8 cellular contexts compared by ENCODE assay signal in the genomic region with DNA sequence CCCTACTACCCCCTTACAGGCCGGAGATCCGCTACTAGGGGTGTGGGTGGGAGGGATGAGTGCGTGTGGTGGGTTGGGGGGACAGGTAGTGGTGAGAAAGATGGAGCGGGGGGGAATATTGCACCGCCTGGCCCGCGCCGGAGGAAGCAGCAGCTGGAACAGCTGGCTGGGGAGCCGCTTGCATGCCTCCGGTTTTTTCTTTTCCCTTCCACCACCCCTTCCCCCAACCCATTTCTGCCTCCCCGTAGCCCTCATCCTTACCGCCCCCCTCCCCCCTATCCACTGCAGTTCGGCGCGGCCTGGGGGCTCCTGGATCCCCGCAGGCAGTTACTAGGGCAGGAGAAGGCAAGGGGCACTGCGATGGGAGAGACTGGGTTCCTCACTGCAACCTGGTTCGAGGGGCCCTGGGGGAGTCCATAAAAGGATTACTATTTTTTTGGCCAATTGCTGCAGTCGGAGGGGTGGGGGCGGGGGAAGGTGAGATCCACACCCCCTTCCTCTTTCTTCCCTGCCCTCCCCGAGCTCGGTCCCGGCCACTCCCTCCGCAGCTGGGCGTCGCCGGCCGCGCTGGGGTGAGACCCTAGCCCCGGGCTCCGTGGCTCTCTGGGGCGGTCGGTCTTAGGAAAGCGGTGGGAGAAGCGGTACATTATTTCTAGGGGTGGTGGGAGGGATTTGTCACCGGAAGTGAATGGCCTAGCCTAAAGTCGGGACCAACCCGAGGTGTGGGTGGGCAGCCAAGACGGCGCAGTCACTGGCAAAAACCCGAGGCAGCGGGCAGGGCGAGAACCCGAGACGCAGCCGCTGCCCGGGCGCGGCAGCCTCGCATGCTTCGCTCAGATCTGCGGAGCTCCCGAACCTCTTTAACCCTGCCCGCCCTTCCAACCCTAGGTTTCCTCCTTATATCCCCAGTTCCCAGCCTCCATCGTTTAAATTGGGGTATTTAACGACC. TPM values are rescaled to one million over a fixed set of nuclear protein-coding genes. Genes with fewer than 3 reads are reported as not detected.
A peak's percentile ranks its signal among the peaks of the same experiment; 100 is the strongest.
DNase-seq lines count a peak whose midpoint lies in the region; ATAC-seq and TF ChIP-seq lines count a peak whose summit lies in the region.

No MANE protein-coding gene starts in this region.

- intact Hi-C loops in right lobe of liver (cut with DNase I) = loop anchor here in 1 of 2 donors (10.0 kb wide), 1 partner anchor 138 kb away; no protein-coding TSS in a partner anchor

- H4K20me1 ChIP-seq in BLaER1 = peaks cover 23% of the 10 kb centered on the region

- peak overlapping the region; percentile 87 for H3K9ac ChIP-seq in BLaER1

- TF ChIP-seq CTCF in right lobe of liver (IDR thresholded peaks at IDR 0.05) = no peak

- no peaks in the 10 kb centered on the region for H3K9me3 ChIP-seq in BLaER1
- no peaks in the 10 kb centered on the region for H3K9me3 ChIP-seq in right lobe of liver

- TF ChIP-seq POLR2A in right lobe of liver (IDR thresholded peaks at IDR 0.05) = peak; percentile 76

- H3K4me1 ChIP-seq in BLaER1 (peaks cover 57% of the 10 kb centered on the region), right lobe of liver (peaks cover 0 to 15% (median 3%) of the 10 kb centered on the region in 4 donors)

- DNase-seq in NCI-H748 treated with DMSO at 0.1 percent for 48 hours (lab: John Stamatoyannopoulos, UW) (peak; percentile 99), dermis microvascular lymphatic vessel endothelial cell (ENCODE audit: low read depth in 2 of 2) (peak; percentile 55 to 93), right lobe of liver (peak; percentile 84 to 88 (median 86))
- DNase-seq in activated CD4-positive, alpha-beta T cell treated with anti-CD3 and anti-CD28 coated beads, Interleukin-2, amount 50 U/mL, for 48 hours = peak; percentile 85 to 88
- peak; percentile 77 for DNase-seq in stimulated activated CD4-positive, alpha-beta T cell treated with anti-CD3 and anti-CD28 coated beads, Interleukin-4, amount 100 ng/mL, for 1 hour

- no peaks in the 10 kb centered on the region for H3K27me3 ChIP-seq in BLaER1
- H3K27me3 ChIP-seq in right lobe of liver = no peaks in the 10 kb centered on the region

- H3K4me2 ChIP-seq in BLaER1 = peak overlapping the region; percentile 83

- peak overlapping the region; percentile 98 for H3K4me3 ChIP-seq in BLaER1
- peak overlapping the region; percentile 67 to 86 (median 83) for H3K4me3 ChIP-seq in right lobe of liver

- WGBS in right lobe of liver (ENCODE audit: insufficient coverage, low coverage, low lambda C conversion rate, missing lambda C conversion rate) = 0% methylated on average over 24 of the region's 56 CpGs

- ATAC-seq in GM19324 (IDR thresholded peaks at IDR 0.05; ENCODE audit: low FRiP score, unreplicated experiment) (peak; percentile 63), HG03460 (IDR thresholded peaks at IDR 0.05; ENCODE audit: unreplicated experiment) (peak; percentile 45), right lobe of liver (peak; percentile 74 to 82 (median 76))

- no peaks in the 10 kb centered on the region for H3K36me3 ChIP-seq in BLaER1
- H3K36me3 ChIP-seq in right lobe of liver = no peaks in the 10 kb centered on the region

- H3K27ac ChIP-seq in BLaER1 (peak overlapping the region; percentile 90), right lobe of liver (peak overlapping the region; percentile 74 to 93 (median 85))

RNA-seq across cellular contexts. Expression of a gene that starts 0.8 kb away (rescaled TPM):
- total RNA-seq in dermis microvascular lymphatic vessel endothelial cell (29.1 and 36.4 TPM in 2 replicates), right lobe of liver (10 to 100 TPM in 2 of 6 experiments, 1 to 10 TPM in 4; 5.4 to 12.2 (median 6.3) TPM)

RNA-seq across cellular contexts. Expression of a gene that starts 24.3 kb away (rescaled TPM):
- 0.13 and 0.38 TPM in 2 replicates for total RNA-seq in dermis microvascular lymphatic vessel endothelial cell
- under 1 TPM in 1 of 6 experiments, not detected in 5; 0.16 TPM for total RNA-seq in right lobe of liver

RNA-seq across cellular contexts. Expression of a gene that starts 35.1 kb away (rescaled TPM):
- 3.0 and 5.6 TPM in 2 replicates for total RNA-seq in dermis microvascular lymphatic vessel endothelial cell
- 1 to 10 TPM; 4.3 to 6.0 (median 5.5) TPM for total RNA-seq in right lobe of liver

Comparison
In these comparisons a context has a peak if more than half of its experiments do, and no peak if none do; other contexts are left out.
1. Peak in every context shown above with its lines: DNase-seq, ATAC-seq, H3K4me3 ChIP-seq and H3K27ac ChIP-seq.